In the genomic region with DNA sequence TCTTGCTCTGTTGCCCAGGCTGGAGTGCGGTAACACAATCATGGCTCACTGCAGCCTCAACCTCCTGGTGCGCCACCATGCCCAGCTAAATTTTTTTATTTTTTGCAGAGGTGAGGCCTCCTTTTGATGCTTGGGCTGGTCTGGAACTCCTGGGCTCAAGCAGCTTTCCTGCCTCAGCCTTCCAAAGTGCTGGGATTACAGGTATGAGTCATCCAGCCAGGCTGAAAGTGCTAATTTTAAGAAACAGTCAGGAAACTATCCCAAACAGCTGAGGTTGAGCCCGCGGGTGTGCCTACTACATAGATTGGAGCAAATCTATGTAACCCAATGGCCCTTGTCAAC, we compare ENCODE assay signal across 8 cellular contexts. TPM values are rescaled to one million over a fixed set of nuclear protein-coding genes. Genes with fewer than 3 reads are reported as not detected.
DNase-seq lines count a peak whose midpoint lies in the region; ATAC-seq and TF ChIP-seq lines count a peak whose summit lies in the region.

No MANE protein-coding gene starts in this region.

- in situ Hi-C loops in GM23248 (cut with MboI), result no loop called here

- H3K4me2 ChIP-seq in GM23248 (ENCODE audit: unreplicated experiment) (peak overlapping the region; percentile 78), fibroblast of lung (ENCODE audit: extremely low read depth, insufficient read depth, low read length) (peak overlapping the region; percentile 82)

- WGBS in GM23248 (ENCODE audit: low coverage in 1 of 2, low lambda C conversion rate in 2 of 2, missing lambda C conversion rate in 2 of 2), 2 experiments, result 59 to 66% methylated on average over 4 of the region's 4 CpGs

- intact Hi-C loops in posterior cingulate gyrus (cut with DNase I), result loop anchor here (10.0 kb wide), 2 partner anchors 82 to 632 kb away; partner anchors contain the start of genes SBK1 and TUFM

- H2AFZ ChIP-seq in GM23248 (peak overlapping the region; percentile 99), fibroblast of lung (ENCODE audit: low read length) (peak overlapping the region; percentile 98)

- H3K4me3 ChIP-seq in GM23248, result peak overlapping the region; percentile 95
- peak overlapping the region; percentile 40 to 92 (median 74) for H3K4me3 ChIP-seq in fibroblast of lung (replicated peaks in 1 of 4; ENCODE audit: control extremely low read depth in 1 of 4, insufficient read depth in 1 of 4, low read depth in 3 of 4, low read length in 4 of 4)
- peak overlapping the region; percentile 73 for H3K4me3 ChIP-seq in skeletal muscle cell (ENCODE audit: low read depth, low read length)

- POLR2A ChIA-PET in RWPE1 (lab: Yijun Ruan, JAX; ENCODE audit: low non-redundant PET) (no interaction called here), HEK293T (lab: Yijun Ruan, JAX) (interaction anchor here (0.9 to 1.2 kb wide), 4 partner anchors 14 to 72 kb away, joined by 3 to 5 read pairs (median 4); no protein-coding TSS in a partner anchor)

- DNase-seq in GM23248 (peak; percentile 61), RWPE1 (ENCODE audit: low spot score) (no peak), fibroblast of lung (ENCODE audit: low read depth in 2 of 2) (peak; percentile 23 to 40), skeletal muscle cell (ENCODE audit: low read depth) (no peak), posterior cingulate gyrus (no peak), cerebellum (ENCODE audit: low spot score) (no peak), HEK293T (ENCODE audit: extremely low spot score) (no peak)

- H3K27me3 ChIP-seq in GM23248 (replicated peaks; ENCODE audit: insufficient read depth), result no peaks in the 10 kb centered on the region
- H3K27me3 ChIP-seq in fibroblast of lung (ENCODE audit: control insufficient read depth, insufficient read depth, low read length), result no peaks in the 10 kb centered on the region

- peaks cover 7% of the 10 kb centered on the region; the same call in 1 of the 2 replicates for H3F3A ChIP-seq in GM23248 (ENCODE audit: insufficient read depth)

- peak overlapping the region; percentile 96 for H3K9ac ChIP-seq in GM23248
- no peak overlapping the region for H3K9ac ChIP-seq in fibroblast of lung (ENCODE audit: insufficient read depth, low read length)

- H3K9me3 ChIP-seq in GM23248 (ENCODE audit: low read depth) (no peaks in the 10 kb centered on the region), fibroblast of lung (ENCODE audit: control insufficient read depth, insufficient read depth, low read depth, low read length) (no peaks in the 10 kb centered on the region)

- no peaks in the 10 kb centered on the region for H3K9me2 ChIP-seq in GM23248 (ENCODE audit: insufficient read depth)

- H3K36me3 ChIP-seq in GM23248 (ENCODE audit: low read depth) (peaks cover 12% of the 10 kb centered on the region; the same call in 1 of the 2 replicates), fibroblast of lung (ENCODE audit: control insufficient read depth, insufficient read depth, low read length) (peaks cover 4% of the 10 kb centered on the region)

- peaks cover 16% of the 10 kb centered on the region; the same call in 1 of the 2 replicates for H3K4me1 ChIP-seq in GM23248 (ENCODE audit: insufficient read depth)
- peaks cover 6% of the 10 kb centered on the region for H3K4me1 ChIP-seq in fibroblast of lung (ENCODE audit: control insufficient read depth, extremely low read depth, insufficient read depth, low read length)

- CTCF ChIA-PET in RWPE1 (lab: Yijun Ruan, JAX), result no interaction called here
- CTCF ChIA-PET in HEK293T (lab: Yijun Ruan, JAX), result no interaction called here

- H3K79me2 ChIP-seq in GM23248 (ENCODE audit: insufficient read depth) (peaks cover 43% of the 10 kb centered on the region), fibroblast of lung (ENCODE audit: control insufficient read depth, insufficient read depth, low read length) (peaks cover 39% of the 10 kb centered on the region)

- no peak for TF ChIP-seq CTCF in RWPE1 (conservative IDR thresholded peaks at IDR 0.05; ENCODE audit: low read depth)
- no peak for TF ChIP-seq CTCF in fibroblast of lung (conservative IDR thresholded peaks at IDR 0.05 in 1 of 2, IDR thresholded peaks at IDR 0.05 in 1 of 2; ENCODE audit: low read depth in 1 of 2, low read length in 2 of 2)

- H3K27ac ChIP-seq in GM23248 (peak overlapping the region; percentile 81), RWPE1 (peak overlapping the region; percentile 79), fibroblast of lung (ENCODE audit: insufficient read depth, low read length) (peak overlapping the region; percentile 77)

- no peak for ATAC-seq in HG03460 (IDR thresholded peaks at IDR 0.05; ENCODE audit: unreplicated experiment)

- H4K20me1 ChIP-seq in GM23248 (ENCODE audit: insufficient read depth) (peaks cover 10% of the 10 kb centered on the region; the same call in 1 of the 2 replicates), fibroblast of lung (ENCODE audit: control insufficient read depth, extremely low read depth, insufficient read depth, low read length) (no peaks in the 10 kb centered on the region)

TF ChIP-seq in HEK293T, 16 proteins besides CTCF, POLR2A, EP300 and RAD21:
- TF ChIP-seq CTBP1 (IDR thresholded peaks at IDR 0.05; ENCODE audit: borderline replicate concordance) (no peak), NFRKB (IDR thresholded peaks at IDR 0.05) (no peak), ZNF384 (IDR thresholded peaks at IDR 0.05) (no peak), FOXK2 (IDR thresholded peaks at IDR 0.05) (no peak), SP1 (IDR thresholded peaks at IDR 0.05) (no peak), FOXA1 (IDR thresholded peaks at IDR 0.05) (no peak), SUZ12 (IDR thresholded peaks at IDR 0.05) (no peak), HDGF (IDR thresholded peaks at IDR 0.05; ENCODE audit: borderline replicate concordance) (no peak), TARDBP (IDR thresholded peaks at IDR 0.05) (no peak), ARNT (IDR thresholded peaks at IDR 0.05) (no peak), FOXM1 (IDR thresholded peaks at IDR 0.05; ENCODE audit: borderline replicate concordance) (no peak), BHLHE40 (IDR thresholded peaks at IDR 0.05; ENCODE audit: borderline replicate concordance) (no peak), PKNOX1 (IDR thresholded peaks at IDR 0.05) (no peak), L3MBTL2 (conservative IDR thresholded peaks at IDR 0.05) (no peak)
TF ChIP-seq in HEK293T: peak in this region for 0.

RNA-seq across cellular contexts. Expression of gene XPO6, which starts 0.7 kb away (rescaled TPM):
- 118 and 163 TPM in 2 replicates for total RNA-seq in GM23248 (2014; rRNA removed; shearing (Covaris generic))
- polyA plus RNA-seq in GM23248 (2016; fragmentation: Nextera tagmentation; extraction: Ambion mirVana) (42.9 and 50.7 TPM in 2 replicates), fibroblast of lung (162 and 185 TPM in 2 replicates)
- total RNA-seq in fibroblast of lung (63.9 and 134 TPM in 2 replicates), cerebellum (87.2 TPM)
- 138 and 147 TPM in 2 replicates for polyA plus RNA-seq in fibroblast of lung (2012)
- 605 and 618 TPM in 2 replicates for polyA minus RNA-seq in fibroblast of lung (ENCODE audit: low replicate concordance)

Comparison
In these comparisons a context has a peak if more than half of its experiments do, and no peak if none do; other contexts are left out.
1. DNase-seq: peak in GM23248 (single experiment) and fibroblast of lung (2 of 2); none in RWPE1 (single experiment), skeletal muscle cell (single experiment), posterior cingulate gyrus (0 of 10), cerebellum (single experiment) and HEK293T (single experiment).
2. Peak in every context shown above with its lines, with median percentiles within 50 percentile points of each other: H3K27ac ChIP-seq and H3K4me3 ChIP-seq.